ENCODE assay signal across 1 cellular context in genomic region chr15:81473946-81474345, GRCh38.
TF ChIP-seq lines count a peak whose summit lies in the region.

No MANE protein-coding gene starts in this region.

TF ChIP-seq in H1, 55 proteins besides CTCF, POLR2A, EP300 and RAD21:
- no peak for TF ChIP-seq HDAC2 (IDR thresholded peaks at IDR 0.05; ENCODE audit: borderline replicate concordance in 1 of 2, low read depth in 2 of 2, low read length in 2 of 2)
- TF ChIP-seq SIRT6 (IDR thresholded peaks at IDR 0.05; ENCODE audit: low read length): no peak
- TF ChIP-seq KDM5A (IDR thresholded peaks at IDR 0.05; ENCODE audit: low read length): no peak
- no peak for TF ChIP-seq CBX5 (IDR thresholded peaks at IDR 0.05; ENCODE audit: low read depth, low read length)
- no peak for TF ChIP-seq POLR2AphosphoS5 (IDR thresholded peaks at IDR 0.05; ENCODE audit: low read depth, low read length)
- TF ChIP-seq CREB1 (IDR thresholded peaks at IDR 0.05): no peak
- no peak for TF ChIP-seq YY1 (IDR thresholded peaks at IDR 0.05; ENCODE audit: low read depth, low read length)
